Comparison of ENCODE assay signal across 18 cellular contexts in the genomic region with DNA sequence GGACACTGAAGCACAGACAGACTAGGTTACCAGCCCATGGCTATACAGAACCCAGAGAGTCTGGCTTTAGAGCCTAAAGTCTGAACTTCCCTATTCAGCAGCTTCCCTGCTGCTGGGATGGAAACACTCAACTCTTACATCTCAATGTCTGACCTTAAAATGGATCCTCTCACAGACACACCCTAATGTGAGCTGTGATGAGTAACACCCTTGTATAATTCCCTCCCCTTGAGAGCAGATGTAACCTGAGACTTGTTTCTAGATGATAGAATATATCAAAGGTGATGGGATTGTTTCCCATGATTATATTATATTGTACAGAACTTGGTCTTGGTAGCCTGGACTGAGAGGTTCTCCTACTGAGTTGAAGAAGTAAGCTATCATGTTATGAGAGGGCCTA.
DNase-seq lines count a peak whose midpoint lies in the region; TF ChIP-seq lines count a peak whose summit lies in the region.
"Had no signal": no experiment of that assay in that cellular context is flagged by ENCODE, and none has a peak within 500 bp of the region (broad histone marks: within the 10 kb centered on the region; RNA-seq: fewer than 3 reads in every experiment).

No MANE protein-coding gene starts in this region.

- no peak for TF ChIP-seq EP300 in stomach (IDR thresholded peaks at IDR 0.05)

- peak overlapping the region; percentile 24 for H3K27ac ChIP-seq in VCaP
- H3K27ac ChIP-seq in stomach = no peak overlapping the region
- no peak overlapping the region for H3K27ac ChIP-seq in A673 (ENCODE audit: low read depth, low read length, poor library complexity, severe bottlenecking)
- H3K27ac ChIP-seq: GM23248, HL-60 had no signal

- H3K36me3 ChIP-seq in stomach = no peaks in the 10 kb centered on the region
- no peaks in the 10 kb centered on the region for H3K36me3 ChIP-seq in A673 (ENCODE audit: insufficient read depth, low read length, poor library complexity, severe bottlenecking)
- H3K36me3 ChIP-seq: BE2C had no signal

- H3K9me3 ChIP-seq in stomach (peaks cover 0 to 36% (median 19%) of the 10 kb centered on the region in 4 donors), A673 (ENCODE audit: low read depth, low read length, poor library complexity, severe bottlenecking) (no peaks in the 10 kb centered on the region)

- CTCF ChIA-PET in A673 (lab: Charles Lee) = no interaction called here

- H3K4me1 ChIP-seq in stomach = no peaks in the 10 kb centered on the region
- no peaks in the 10 kb centered on the region for H3K4me1 ChIP-seq in A673 (ENCODE audit: insufficient read depth, low read length, poor library complexity, severe bottlenecking)
- H3K4me1 ChIP-seq: BE2C had no signal

- POLR2A ChIA-PET in A673 (lab: Charles Lee; ENCODE audit: low non-redundant PET) = no interaction called here

- H3K27me3 ChIP-seq in stomach (no peaks in the 10 kb centered on the region), A673 (replicated peaks; ENCODE audit: insufficient read depth, low read depth, low read length, poor library complexity) (no peaks in the 10 kb centered on the region)
- H3K27me3 ChIP-seq: BE2C had no signal

- peak; percentile 26 for DNase-seq in NCI-H2171 treated with DMSO at 0.1 percent for 48 hours (lab: John Stamatoyannopoulos, UW)
- DNase-seq in NCI-H2171 (lab: John Stamatoyannopoulos, UW) = no peak
- DNase-seq in HT1080 (ENCODE audit: low read depth) = peak; percentile 53
- no peak for DNase-seq in stomach
- no peak for DNase-seq in A673 (ENCODE audit: low spot score)
- DNase-seq: ACHN; BE2C; C1 segment of cervical spinal cord; CD4-positive, CD25-positive, alpha-beta regulatory T cell; CD8-positive, alpha-beta memory T cell; COR-L47; DMS 273 treated with DMSO at 0.1 percent for 48 hours; DMS79; GDM1; GM23248; HCEC 1CT had no signal

- no peak for TF ChIP-seq POLR2A in stomach (IDR thresholded peaks at IDR 0.05)

- no TSS peak for BruUV-seq in A673 (replicated peaks; lab: Mats Ljungman, UMichigan)

- intact Hi-C loops in stomach (cut with DNase I; ENCODE audit: low total_unique reads) = no loop called here
- intact Hi-C loops in A673 (cut with micrococcal nuclease; ENCODE audit: unreplicated experiment) = no loop called here

- TF ChIP-seq CTCF in VCaP (conservative IDR thresholded peaks at IDR 0.05) (no peak), stomach (IDR thresholded peaks at IDR 0.05) (no peak), A673 (conservative IDR thresholded peaks at IDR 0.05; ENCODE audit: low read depth, low read length) (no peak)

- H3K4me3 ChIP-seq in stomach = no peak overlapping the region
- no peak overlapping the region for H3K4me3 ChIP-seq in A673 (ENCODE audit: low read depth, low read length, poor library complexity, severe bottlenecking)
- H3K4me3 ChIP-seq: GM23248 had no signal

Comparison
In these comparisons a context has a peak if more than half of its experiments do, and no peak if none do; other contexts are left out.
1. DNase-seq: peak in NCI-H2171 treated with DMSO at 0.1 percent for 48 hours (single experiment) and HT1080 (single experiment); none in NCI-H2171 (single experiment), stomach (single experiment) and A673 (single experiment).